Comparison of ENCODE assay signal across 8 cellular contexts in genomic region chr11:93234602-93235207, GRCh38. TPM values are rescaled to one million over a fixed set of nuclear protein-coding genes. Genes with fewer than 3 reads are reported as not detected.
A peak's percentile ranks its signal among the peaks of the same experiment; 100 is the strongest.
DNase-seq lines count a peak whose midpoint lies in the region; ATAC-seq and TF ChIP-seq lines count a peak whose summit lies in the region.

No MANE protein-coding gene starts in this region.

- peaks cover 0 to 5% (median 0%) of the 10 kb centered on the region in 3 donors for H3K27me3 ChIP-seq in stomach

- WGBS in stomach, 5 donors: 19 to 24% (median 23%) methylated on average over 4 of the region's 4 CpGs

- TF ChIP-seq CTCF in OCI-LY7 (conservative IDR thresholded peaks at IDR 0.05; ENCODE audit: low read length) (peak; percentile 89), neural crest cell (conservative IDR thresholded peaks at IDR 0.05) (peak; percentile 92), stomach (IDR thresholded peaks at IDR 0.05) (peak in 5 of 7 experiments; percentile 80 to 96 (median 87))

- no peak overlapping the region for H3K4me3 ChIP-seq in OCI-LY7 (ENCODE audit: low read depth, low read length, poor library complexity, severe bottlenecking)
- H3K4me3 ChIP-seq in stomach: no peak overlapping the region

- no peak overlapping the region for H3K4me2 ChIP-seq in OCI-LY7 (ENCODE audit: low read length)

- DNase-seq in ELF-1 (ENCODE audit: low read depth, low spot score) (peak; percentile 83), KG1 (lab: John Stamatoyannopoulos, UW) (peak; percentile 57), OCI-LY7 (ENCODE audit: low spot score) (peak; percentile 80), fibroblast of peridontal ligament (ENCODE audit: extremely low read depth) (peak; percentile 81), neural crest cell (ENCODE audit: low read depth, low spot score) (peak; percentile 80), stomach (peak; percentile 81)
- DNase-seq in activated T-cell treated with anti-CD3 and anti-CD28 coated beads, Interleukin-2, amount 50 U/mL, for 4 hours: peak; percentile 55

- H3K9me3 ChIP-seq in OCI-LY7 (ENCODE audit: low read length): no peaks in the 10 kb centered on the region
- H3K9me3 ChIP-seq in stomach: no peaks in the 10 kb centered on the region

- H3K36me3 ChIP-seq in OCI-LY7 (ENCODE audit: insufficient read depth, low read length) (no peaks in the 10 kb centered on the region), stomach (no peaks in the 10 kb centered on the region)

- no peaks in the 10 kb centered on the region for H3K9me3 Mint-ChIP-seq in activated T-cell treated with anti-CD3 and anti-CD28 coated beads, Interleukin-2, amount 50 U/mL, for 4 hours
- no peaks in the 10 kb centered on the region for H3K9me3 Mint-ChIP-seq in neural crest cell

- H2AFZ ChIP-seq in OCI-LY7 (ENCODE audit: low read length): no peak overlapping the region

- TF ChIP-seq POLR2A in stomach (IDR thresholded peaks at IDR 0.05): no peak

- intact Hi-C loops in OCI-LY7 (cut with micrococcal nuclease; ENCODE audit: unreplicated experiment) (loop anchor here (1.0 kb wide), 1 partner anchor 418 kb away; no protein-coding TSS in a partner anchor), stomach (cut with DNase I; ENCODE audit: low total_unique reads) (loop anchor here (5.0 kb wide), 2 partner anchors 313 to 418 kb away; no protein-coding TSS in a partner anchor)

- no peaks in the 10 kb centered on the region for H3K79me2 ChIP-seq in OCI-LY7 (ENCODE audit: insufficient read depth, low read depth, low read length)

- no peaks in the 10 kb centered on the region for H3K9me2 ChIP-seq in OCI-LY7 (ENCODE audit: insufficient read depth, low read length)

- POLR2A ChIA-PET in OCI-LY7 (lab: Charles Lee): interaction anchor here (0.6 to 1.0 kb wide), 4 partner anchors 9 to 676 kb away, joined by 3 to 5 read pairs (median 3); no protein-coding TSS in a partner anchor

- peaks cover 24% of the 10 kb centered on the region for H3K27me3 Mint-ChIP-seq in activated T-cell treated with anti-CD3 and anti-CD28 coated beads, Interleukin-2, amount 50 U/mL, for 4 hours (ENCODE audit: low read depth)
- H3K27me3 Mint-ChIP-seq in neural crest cell (ENCODE audit: low read depth): peaks cover 11% of the 10 kb centered on the region

- ATAC-seq in GM21825 (IDR thresholded peaks at IDR 0.05; ENCODE audit: unreplicated experiment): peak; percentile 96
- ATAC-seq in activated T-cell treated with anti-CD3 and anti-CD28 coated beads, Interleukin-2, amount 50 U/mL, for 4 hours: peak; percentile 92 to 95

- CTCF ChIA-PET in OCI-LY7 (lab: Charles Lee; ENCODE audit: unreplicated experiment): interaction anchor here (0.8 kb wide), 1 partner anchor 420 kb away, joined by 3 read pairs; no protein-coding TSS in a partner anchor

- no TSS peak for BruUV-seq in OCI-LY7 (replicated peaks; lab: Mats Ljungman, UMichigan)

- no peaks in the 10 kb centered on the region for H3K36me3 Mint-ChIP-seq in activated T-cell treated with anti-CD3 and anti-CD28 coated beads, Interleukin-2, amount 50 U/mL, for 4 hours (ENCODE audit: insufficient read depth)
- no peaks in the 10 kb centered on the region for H3K36me3 Mint-ChIP-seq in neural crest cell (ENCODE audit: low read depth)

- no peak overlapping the region for H3K4me3 Mint-ChIP-seq in activated T-cell treated with anti-CD3 and anti-CD28 coated beads, Interleukin-2, amount 50 U/mL, for 4 hours
- no peak overlapping the region for H3K4me3 Mint-ChIP-seq in neural crest cell

- H3K27ac ChIP-seq in OCI-LY7 (ENCODE audit: low read depth, low read length, poor library complexity, severe bottlenecking) (no peak overlapping the region), stomach (no peak overlapping the region)

- no peaks in the 10 kb centered on the region for H4K20me1 ChIP-seq in OCI-LY7 (ENCODE audit: insufficient read depth, low read length)

- H3K4me1 ChIP-seq in OCI-LY7 (ENCODE audit: insufficient read depth, low read length, poor library complexity, severe bottlenecking) (no peaks in the 10 kb centered on the region), stomach (peaks cover 0 to 6% (median 0%) of the 10 kb centered on the region in 4 donors)

- no peak overlapping the region for H3K27ac Mint-ChIP-seq in neural crest cell (ENCODE audit: unreplicated experiment)

- H3K4me1 Mint-ChIP-seq in activated T-cell treated with anti-CD3 and anti-CD28 coated beads, Interleukin-2, amount 50 U/mL, for 4 hours (ENCODE audit: low read depth): no peaks in the 10 kb centered on the region
- no peaks in the 10 kb centered on the region for H3K4me1 Mint-ChIP-seq in neural crest cell

- no peak for TF ChIP-seq EP300 in stomach (IDR thresholded peaks at IDR 0.05)

RNA-seq across cellular contexts. Expression of gene SLC36A4, which starts 36.9 kb away (rescaled TPM):
- total RNA-seq in OCI-LY7 (2014; rRNA removed; shearing (Covaris generic)): 2.2 and 3.0 TPM in 2 replicates
- total RNA-seq in OCI-LY7 (2022): 4.2 and 8.8 TPM in 2 replicates
- 10 to 100 TPM; 10.9 to 13.4 (median 11.2) TPM for total RNA-seq in activated T-cell treated with anti-CD3 and anti-CD28 coated beads, Interleukin-2, amount 50 U/mL, for 4 hours
- total RNA-seq in neural crest cell: 34.4 and 37.7 TPM in 2 replicates
- 10 to 100 TPM in 3 of 5 donors, 1 to 10 TPM in 1, under 1 TPM in 1; 0.58 to 55.9 (median 16.5) TPM for total RNA-seq in stomach
- 1 to 10 TPM; 3.1 to 3.4 (median 3.3) TPM for polyA plus RNA-seq in stomach
